In the genomic region with DNA sequence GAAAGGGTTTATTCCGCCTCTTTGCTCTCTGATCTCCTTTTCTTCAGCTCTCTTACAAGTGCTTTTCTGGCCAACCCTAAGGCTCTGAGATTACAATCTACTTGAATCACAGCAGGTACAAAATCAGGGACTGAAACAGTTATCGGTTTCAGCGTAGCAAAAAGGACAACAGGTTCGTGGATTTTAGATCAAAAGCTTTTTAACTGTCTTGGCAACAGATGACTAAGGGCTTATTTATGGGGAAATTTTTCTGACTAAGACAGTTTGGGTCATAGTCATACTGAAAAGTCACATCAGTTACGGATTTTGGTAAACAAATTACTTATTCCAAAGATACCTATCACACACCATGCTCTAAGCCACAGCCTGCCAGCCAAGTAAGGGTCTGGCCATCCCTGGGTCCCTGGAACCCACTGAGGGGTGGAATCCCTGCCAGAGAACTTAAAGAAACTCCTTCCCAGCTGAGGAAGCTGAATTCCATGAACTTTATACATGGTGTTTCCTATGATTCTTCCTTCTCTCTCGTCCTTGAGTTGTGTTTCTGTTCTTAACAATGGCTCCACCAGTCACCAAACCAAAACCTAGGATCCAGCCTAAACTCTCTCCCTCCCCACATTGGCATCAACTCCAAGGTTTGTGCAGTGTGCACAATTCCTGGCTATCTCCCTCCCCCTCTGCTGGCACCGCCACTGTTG, we compare ENCODE assay signal across 1 cellular context.
TF ChIP-seq lines count a peak whose summit lies in the region.

No MANE protein-coding gene starts in this region.

TF ChIP-seq in WTC11, 78 proteins besides CTCF, POLR2A, EP300 and RAD21 (continued from another document):
- TF ChIP-seq ATF6 (CRISPR knock-in tag; IDR thresholded peaks at IDR 0.05), result no peak
